ENCODE assay signal across 8 cellular contexts in genomic region chrX:149630681-149631292, GRCh38. TPM values are rescaled to one million over a fixed set of nuclear protein-coding genes. Genes with fewer than 3 reads are reported as not detected.
DNase-seq lines count a peak whose midpoint lies in the region; ATAC-seq and TF ChIP-seq lines count a peak whose summit lies in the region.

No MANE protein-coding gene starts in this region.

- no peak overlapping the region for H4K8ac ChIP-seq in mesenchymal stem cell (ENCODE audit: low read length)

- H3K4me3 ChIP-seq in Panc1 (ENCODE audit: low read depth in 2 of 2, low read length in 2 of 2) = peak overlapping the region; percentile 61 to 81
- H3K4me3 ChIP-seq in effector memory CD4-positive, alpha-beta T cell (ENCODE audit: insufficient read depth, low read depth, low read length, poor library complexity, severe bottlenecking) = peak overlapping the region; percentile 72
- H3K4me3 ChIP-seq in mesenchymal stem cell (ENCODE audit: insufficient read depth in 1 of 2, low read depth in 1 of 2, low read length in 2 of 2) = peak overlapping the region; percentile 86 to 92

- H3K27ac ChIP-seq in Panc1 (ENCODE audit: low read length) (peak overlapping the region; percentile 78), mesenchymal stem cell (ENCODE audit: low read length, poor library complexity, severe bottlenecking) (peak overlapping the region; percentile 54)
- H3K27ac ChIP-seq in effector memory CD4-positive, alpha-beta T cell (ENCODE audit: insufficient read depth, low read length, poor library complexity, severe bottlenecking) = peak overlapping the region; percentile 49

- H3K18ac ChIP-seq in mesenchymal stem cell (ENCODE audit: low read depth in 1 of 2, low read length in 2 of 2) = peak overlapping the region in 1 of 2 experiments; percentile 33

- no TSS peak for BruUV-seq in Panc1 (replicated peaks; lab: Mats Ljungman, UMichigan)

- H2AFZ ChIP-seq in mesenchymal stem cell (ENCODE audit: low read depth, low read length) = peak overlapping the region; percentile 61

- no peak overlapping the region for H2BK5ac ChIP-seq in mesenchymal stem cell (ENCODE audit: low read depth, low read length, poor library complexity, severe bottlenecking)

- H3K14ac ChIP-seq in mesenchymal stem cell (ENCODE audit: low read length in 2 of 2) = no peak overlapping the region

- H3K9me3 Mint-ChIP-seq in activated T-cell treated with anti-CD3 and anti-CD28 coated beads, Interleukin-2, amount 50 U/mL, for 72 hours = no peaks in the 10 kb centered on the region
- H3K9me3 Mint-ChIP-seq in type B pancreatic cell = no peaks in the 10 kb centered on the region

- H3K36me3 Mint-ChIP-seq in activated T-cell treated with anti-CD3 and anti-CD28 coated beads, Interleukin-2, amount 50 U/mL, for 72 hours (ENCODE audit: insufficient read depth in 2 of 2) = peaks cover 0 to 3% of the 10 kb centered on the region in 2 donors
- no peaks in the 10 kb centered on the region for H3K36me3 Mint-ChIP-seq in type B pancreatic cell

- DNase-seq in activated T-cell treated with anti-CD3 and anti-CD28 coated beads, Interleukin-2, amount 50 U/mL, for 72 hours = no peak
- no peak for DNase-seq in activated T-cell treated with anti-CD3 and anti-CD28 coated beads, Interleukin-2, amount 50 U/mL, for 1 hour
- DNase-seq in Panc1 (ENCODE audit: low read depth, low spot score) (no peak), mesenchymal stem cell (peak; percentile 74), type B pancreatic cell (ENCODE audit: extremely low spot score, unreplicated experiment) (no peak), NAMALWA (ENCODE audit: low spot score) (no peak)
- no peak for DNase-seq in effector memory CD4-positive, alpha-beta T cell

- H3K27me3 ChIP-seq in Panc1 (ENCODE audit: control insufficient read depth, insufficient read depth, low read length) (peaks cover 2% of the 10 kb centered on the region; the same call in 1 of the 2 replicates), mesenchymal stem cell (ENCODE audit: control insufficient read depth in 1 of 2, insufficient read depth in 1 of 2, low read length in 2 of 2) (peaks cover 0 to 37% of the 10 kb centered on the region in 2 experiments)
- no peaks in the 10 kb centered on the region for H3K27me3 ChIP-seq in effector memory CD4-positive, alpha-beta T cell (replicated peaks; ENCODE audit: control insufficient read depth, insufficient read depth, low read length, poor library complexity, severe bottlenecking)

- no peak overlapping the region for H3K23ac ChIP-seq in mesenchymal stem cell (ENCODE audit: low read length in 2 of 2)

- H3K4ac ChIP-seq in mesenchymal stem cell (ENCODE audit: low read depth in 1 of 2, low read length in 2 of 2) = peak overlapping the region in 1 of 2 experiments; percentile 51

- 15% methylated on average over 6 of the region's 17 CpGs for WGBS in mesenchymal stem cell

- intact Hi-C loops in Panc1 (cut with micrococcal nuclease; ENCODE audit: unreplicated experiment) = no loop called here

- H2BK12ac ChIP-seq in mesenchymal stem cell (ENCODE audit: low read length in 2 of 2) = no peak overlapping the region

- ATAC-seq in activated T-cell treated with anti-CD3 and anti-CD28 coated beads, Interleukin-2, amount 50 U/mL, for 72 hours (replicated peaks in 1 of 2) = no peak
- peak; percentile 67 for ATAC-seq in Panc1
- ATAC-seq in HG03442 (IDR thresholded peaks at IDR 0.05; ENCODE audit: unreplicated experiment) = no peak

- peaks cover 16% of the 10 kb centered on the region for H3K4me1 ChIP-seq in Panc1 (ENCODE audit: control insufficient read depth, insufficient read depth, low read length)
- peaks cover 3% of the 10 kb centered on the region for H3K4me1 ChIP-seq in effector memory CD4-positive, alpha-beta T cell (ENCODE audit: control insufficient read depth, insufficient read depth, low read length, poor library complexity, severe bottlenecking)
- peaks cover 7% of the 10 kb centered on the region for H3K4me1 ChIP-seq in mesenchymal stem cell (ENCODE audit: control insufficient read depth, insufficient read depth, low read depth, low read length)

- peak overlapping the region; percentile 79 for H3K27ac Mint-ChIP-seq in activated T-cell treated with anti-CD3 and anti-CD28 coated beads, Interleukin-2, amount 50 U/mL, for 72 hours
- H3K27ac Mint-ChIP-seq in type B pancreatic cell = peak overlapping the region; percentile 83

- H3K4me2 ChIP-seq in mesenchymal stem cell (ENCODE audit: low read length, poor library complexity, severe bottlenecking) = peak overlapping the region; percentile 75

- CTCF ChIA-PET in Panc1 (lab: Charles Lee) = interaction anchor here (0.6 kb wide), 1 partner anchor 109 kb away, joined by 3 read pairs; no protein-coding TSS in a partner anchor

- peaks cover 40% of the 10 kb centered on the region for H3K4me1 Mint-ChIP-seq in activated T-cell treated with anti-CD3 and anti-CD28 coated beads, Interleukin-2, amount 50 U/mL, for 72 hours (ENCODE audit: low read depth)
- H3K4me1 Mint-ChIP-seq in type B pancreatic cell (ENCODE audit: unreplicated experiment) = peaks cover 11% of the 10 kb centered on the region

- H3K79me1 ChIP-seq in mesenchymal stem cell (replicated peaks; ENCODE audit: low read length, poor library complexity, severe bottlenecking) = peaks cover 3% of the 10 kb centered on the region

- H2BK120ac ChIP-seq in mesenchymal stem cell (ENCODE audit: low read depth, low read length) = peak overlapping the region; percentile 19

- POLR2A ChIA-PET in Panc1 (lab: Charles Lee) = no interaction called here

- peaks cover 22% of the 10 kb centered on the region for H3K27me3 Mint-ChIP-seq in activated T-cell treated with anti-CD3 and anti-CD28 coated beads, Interleukin-2, amount 50 U/mL, for 72 hours (ENCODE audit: low read depth)
- H3K27me3 Mint-ChIP-seq in type B pancreatic cell = peaks cover 3% of the 10 kb centered on the region

- no peak overlapping the region for H2BK15ac ChIP-seq in mesenchymal stem cell (ENCODE audit: low read depth, poor library complexity, severe bottlenecking)

- peak overlapping the region; percentile 91 to 93 for H3K4me3 Mint-ChIP-seq in activated T-cell treated with anti-CD3 and anti-CD28 coated beads, Interleukin-2, amount 50 U/mL, for 72 hours
- peak overlapping the region; percentile 94 for H3K4me3 Mint-ChIP-seq in type B pancreatic cell

- no peaks in the 10 kb centered on the region for H3K9me3 ChIP-seq in Panc1 (ENCODE audit: control insufficient read depth, insufficient read depth, low read depth, low read length)
- H3K9me3 ChIP-seq in effector memory CD4-positive, alpha-beta T cell (ENCODE audit: control insufficient read depth, low read length) = no peaks in the 10 kb centered on the region
- H3K9me3 ChIP-seq in mesenchymal stem cell (ENCODE audit: control insufficient read depth, low read length) = no peaks in the 10 kb centered on the region

- in situ Hi-C loops in Panc1 (cut with HindIII; ENCODE audit: low pct_unique_long_range_greater_than_20kb, low sequenced_read_pairs) = no loop called here

- TF ChIP-seq CTCF in Panc1 (IDR thresholded peaks at IDR 0.05) = no peak
- TF ChIP-seq CTCF in type B pancreatic cell (conservative IDR thresholded peaks at IDR 0.05) = peak; percentile 45

- H3K36me3 ChIP-seq in Panc1 (ENCODE audit: control insufficient read depth, insufficient read depth, low read length) = no peaks in the 10 kb centered on the region
- no peaks in the 10 kb centered on the region for H3K36me3 ChIP-seq in effector memory CD4-positive, alpha-beta T cell (ENCODE audit: control insufficient read depth, insufficient read depth, low read length)
- H3K36me3 ChIP-seq in mesenchymal stem cell (ENCODE audit: control insufficient read depth in 1 of 2, insufficient read depth in 2 of 2, low read depth in 1 of 2, low read length in 2 of 2) = no peaks in the 10 kb centered on the region

- no peak overlapping the region for H4K91ac ChIP-seq in mesenchymal stem cell (ENCODE audit: low read length)

- no peak overlapping the region for H2AK5ac ChIP-seq in mesenchymal stem cell (ENCODE audit: low read length, severe bottlenecking)

- H3K9ac ChIP-seq in mesenchymal stem cell (ENCODE audit: low read length) = peak overlapping the region; percentile 85

RNA-seq across cellular contexts. Expression of gene TMEM185A, which starts 0.8 kb away (rescaled TPM):
- total RNA-seq in activated T-cell treated with anti-CD3 and anti-CD28 coated beads, Interleukin-2, amount 50 U/mL, for 72 hours = 10 to 100 TPM; 19.8 to 22.9 TPM
- total RNA-seq in Panc1 (2021; ENCODE audit: unreplicated experiment) = 27.3 TPM
- polyA plus RNA-seq in Panc1 (2012; ENCODE audit: insufficient read length) = 39.1 TPM
- polyA plus RNA-seq in mesenchymal stem cell (2013, experiment 1 of 2) = 24.6 TPM
- 26.4 TPM for polyA plus RNA-seq in mesenchymal stem cell (2013, experiment 2 of 2)
- 31.4 and 31.9 TPM in 2 replicates for total RNA-seq in type B pancreatic cell (ENCODE audit: low replicate concordance)

RNA-seq across cellular contexts. Expression of gene HSFX2, which starts 35.7 kb away (rescaled TPM):
- under 1 TPM; 0.17 to 0.39 TPM for total RNA-seq in activated T-cell treated with anti-CD3 and anti-CD28 coated beads, Interleukin-2, amount 50 U/mL, for 72 hours
- total RNA-seq in Panc1 (2021; ENCODE audit: unreplicated experiment) (0.26 TPM), type B pancreatic cell (ENCODE audit: low replicate concordance) (not detected in 2 replicates)
- not detected for polyA plus RNA-seq in Panc1 (2012; ENCODE audit: insufficient read length)
- 0.06 TPM for polyA plus RNA-seq in mesenchymal stem cell (2013, experiment 1 of 2)
- polyA plus RNA-seq in mesenchymal stem cell (2013, experiment 2 of 2) = not detected

RNA-seq across cellular contexts. Expression of gene MAGEA9B, which starts 43.5 kb away (rescaled TPM):
- total RNA-seq in activated T-cell treated with anti-CD3 and anti-CD28 coated beads, Interleukin-2, amount 50 U/mL, for 72 hours = not detected
- total RNA-seq in Panc1 (2021; ENCODE audit: unreplicated experiment) (not detected), type B pancreatic cell (ENCODE audit: low replicate concordance) (not detected in 2 replicates)
- polyA plus RNA-seq in Panc1 (2012; ENCODE audit: insufficient read length) = not detected
- not detected for polyA plus RNA-seq in mesenchymal stem cell (2013, experiment 1 of 2)
- polyA plus RNA-seq in mesenchymal stem cell (2013, experiment 2 of 2) = not detected
